21 cellular contexts compared by ENCODE assay signal in the genomic region with DNA sequence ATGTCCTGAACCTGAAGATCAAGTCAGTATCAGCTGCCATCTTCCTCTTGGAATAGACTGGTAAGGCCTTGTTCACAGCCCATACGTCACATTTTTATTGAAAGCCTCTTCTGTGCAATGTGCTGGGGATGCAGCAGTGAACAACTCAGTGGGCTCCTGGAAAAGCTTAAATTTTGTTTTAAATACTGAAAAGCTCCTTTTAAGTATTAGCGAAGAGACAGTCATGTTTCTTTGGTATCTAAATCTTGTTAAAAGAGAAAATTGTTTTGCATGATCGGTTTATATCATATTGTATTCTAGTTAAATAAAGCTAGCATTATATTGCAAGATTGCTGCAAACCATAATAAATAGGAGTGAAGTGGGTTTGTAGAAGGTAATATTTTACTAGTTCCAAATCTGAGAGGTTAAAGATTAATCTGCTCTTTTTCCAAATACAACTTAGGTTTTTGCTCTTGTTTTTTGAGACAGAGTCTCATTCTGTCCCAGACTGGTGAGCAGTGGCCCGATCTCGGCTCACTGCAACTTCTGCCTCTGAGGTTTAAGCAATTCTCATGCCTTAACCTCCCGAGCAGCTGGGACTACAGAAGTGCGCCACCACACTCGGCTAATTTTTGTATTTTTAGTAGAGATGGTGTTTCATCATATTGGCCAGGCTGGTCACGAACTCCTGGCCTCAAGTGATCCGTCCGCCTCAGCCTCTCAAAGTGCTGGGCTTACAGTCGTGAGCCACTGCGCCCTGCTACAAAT. TPM values are rescaled to one million over a fixed set of nuclear protein-coding genes. Genes with fewer than 3 reads are reported as not detected.
DNase-seq lines count a peak whose midpoint lies in the region; ATAC-seq, FAIRE-seq and TF ChIP-seq lines count a peak whose summit lies in the region.
"Had no signal": no experiment of that assay in that cellular context is flagged by ENCODE, and none has a peak within 500 bp of the region (broad histone marks: within the 10 kb centered on the region; RNA-seq: fewer than 3 reads in every experiment).

No MANE protein-coding gene starts in this region.

- CTCF ChIA-PET in activated CD8-positive, alpha-beta T cell treated with anti-CD3 and anti-CD28 coated beads, Interleukin-2, amount 10 ng/mL, durations not matched to agents 7 days and 5 days (lab: Charles Lee): interaction anchor here (1.0 to 2.5 kb wide), 3 partner anchors 8 to 153 kb away, joined by 3 to 10 read pairs (median 4); no protein-coding TSS in a partner anchor
- CTCF ChIA-PET in activated CD8-positive, alpha-beta T cell treated with anti-CD3 and anti-CD28 coated beads for 36 hours (lab: Charles Lee): interaction anchor here (2.1 kb wide), 1 partner anchor 32 kb away, joined by 10 read pairs; no protein-coding TSS in a partner anchor
- CTCF ChIA-PET in HepG2 (lab: Yijun Ruan, JAX; ENCODE audit: low intra/inter-chr PET ratio, low total read pairs): no interaction called here

- TF ChIP-seq RAD21 in HepG2 (CRISPR knock-in tag; IDR thresholded peaks at IDR 0.05): 0 out of 2 replicates have a peak, but pooled peaks have one; percentile 7

- POLR2A ChIA-PET in activated CD8-positive, alpha-beta T cell treated with anti-CD3 and anti-CD28 coated beads, Interleukin-2, amount 10 ng/mL, durations not matched to agents 7 days and 5 days (lab: Charles Lee): no interaction called here
- POLR2A ChIA-PET in activated CD8-positive, alpha-beta T cell treated with anti-CD3 and anti-CD28 coated beads for 36 hours (lab: Charles Lee): interaction anchor here (0.7 to 1.6 kb wide), 2 partner anchors 12 to 424 kb away, joined by 3 to 5 read pairs; no protein-coding TSS in a partner anchor
- POLR2A ChIA-PET in HepG2 (lab: Yijun Ruan, JAX): interaction anchor here (1.1 to 2.0 kb wide), 3 partner anchors 29 to 574 kb away, joined by 4 to 6 read pairs (median 5); no protein-coding TSS in a partner anchor

- H3K36me3 ChIP-seq in HepG2 (replicated peaks in 1 of 2; ENCODE audit: control insufficient read depth in 1 of 2, insufficient read depth in 2 of 2, low read length in 2 of 2): no peaks in the 10 kb centered on the region
- H3K36me3 ChIP-seq: gastrocnemius medialis had no signal

- H3K4me1 ChIP-seq in HepG2 (ENCODE audit: insufficient read depth, low read length): peaks cover 87% of the 10 kb centered on the region

- no peaks in the 10 kb centered on the region for H3K9me3 Mint-ChIP-seq in activated CD8-positive, alpha-beta T cell treated with anti-CD3 and anti-CD28 coated beads, Interleukin-2, amount 10 ng/mL, durations not matched to agents 7 days and 5 days (ENCODE audit: insufficient read depth)
- H3K9me3 Mint-ChIP-seq in activated CD8-positive, alpha-beta T cell treated with anti-CD3 and anti-CD28 coated beads for 36 hours: no peaks in the 10 kb centered on the region
- no peaks in the 10 kb centered on the region for H3K9me3 Mint-ChIP-seq in stimulated activated memory B cell treated with anti-CD40 and anti-IgM and Interleukin-4, amounts not matched to agents 10 μg/mL and 1 μg/mL and 100 μg/mL, for 72 hours

- no peak overlapping the region for H3K27ac Mint-ChIP-seq in activated CD8-positive, alpha-beta T cell treated with anti-CD3 and anti-CD28 coated beads, Interleukin-2, amount 10 ng/mL, durations not matched to agents 7 days and 5 days
- H3K27ac Mint-ChIP-seq in activated CD8-positive, alpha-beta T cell treated with anti-CD3 and anti-CD28 coated beads for 36 hours: no peak overlapping the region
- H3K27ac Mint-ChIP-seq in T-helper 17 cell: no peak overlapping the region
- peak overlapping the region; percentile 92 for H3K27ac Mint-ChIP-seq in stimulated activated memory B cell treated with anti-CD40 and anti-IgM and Interleukin-4, amounts not matched to agents 10 μg/mL and 1 μg/mL and 100 μg/mL, for 72 hours

- peaks cover 11% of the 10 kb centered on the region for H3K4me1 Mint-ChIP-seq in activated CD8-positive, alpha-beta T cell treated with anti-CD3 and anti-CD28 coated beads, Interleukin-2, amount 10 ng/mL, durations not matched to agents 7 days and 5 days (ENCODE audit: low read depth)
- peaks cover 13% of the 10 kb centered on the region for H3K4me1 Mint-ChIP-seq in activated CD8-positive, alpha-beta T cell treated with anti-CD3 and anti-CD28 coated beads for 36 hours (ENCODE audit: low read depth)
- H3K4me1 Mint-ChIP-seq in T-helper 17 cell: peaks cover 19% of the 10 kb centered on the region
- peaks cover 15% of the 10 kb centered on the region for H3K4me1 Mint-ChIP-seq in stimulated activated memory B cell treated with anti-CD40 and anti-IgM and Interleukin-4, amounts not matched to agents 10 μg/mL and 1 μg/mL and 100 μg/mL, for 72 hours

- no peak for TF ChIP-seq CTCF in activated CD8-positive, alpha-beta T cell treated with anti-CD3 and anti-CD28 coated beads for 36 hours (IDR thresholded peaks at IDR 0.05)
- 0 out of 2 replicates have a peak, but pooled peaks have one; percentile 16 for TF ChIP-seq CTCF in HepG2 (CRISPR knock-in tag; IDR thresholded peaks at IDR 0.05)
- TF ChIP-seq CTCF in D721Med (IDR thresholded peaks at IDR 0.05; ENCODE audit: insufficient read depth, missing control alignments): no peak

- no peak for DNase-seq in activated CD8-positive, alpha-beta T cell treated with anti-CD3 and anti-CD28 coated beads, Interleukin-2, amount 10 ng/mL, durations not matched to agents 7 days and 5 days
- DNase-seq in activated CD8-positive, alpha-beta T cell treated with anti-CD3 and anti-CD28 coated beads for 36 hours: no peak
- DNase-seq in T-helper 17 cell: no peak
- peak; percentile 39 for DNase-seq in HepG2 (ENCODE audit: low spot score)
- no peak for DNase-seq in activated CD4-positive, alpha-beta T cell treated with anti-CD3 and anti-CD28 coated beads for 48 hours
- no peak for DNase-seq in D721Med (ENCODE audit: insufficient read length, low spot score)
- DNase-seq: activated CD8-positive, alpha-beta memory T cell treated with anti-CD3 and anti-CD28 coated beads, Interleukin-2, amount 50 U/mL, for 48 hours; COR-L47; gastrocnemius medialis; GF-D8; NCI-H510A; stimulated activated CD4-positive, alpha-beta T cell treated with anti-CD3 and anti-CD28 coated beads, Interleukin-15, amount 100 ng/mL, for 24 hours; substantia nigra; WERI-Rb-1 had no signal

- H3K4me3 ChIP-seq in HepG2 (replicated peaks in 1 of 3; ENCODE audit: insufficient read depth in 1 of 3, low read depth in 2 of 3, low read length in 3 of 3): peak overlapping the region in 2 of 3 experiments; percentile 13 to 27; a peak in 2 of 6 replicates
- H3K4me3 ChIP-seq: K562 had no signal

- TF ChIP-seq POLR2A in HepG2 (IDR thresholded peaks at IDR 0.05; ENCODE audit: insufficient read depth in 1 of 2, low read depth in 2 of 2, low read length in 2 of 2): peak; percentile 50 to 79; a peak in 3 of 4 replicates

- peaks cover 30% of the 10 kb centered on the region for H3K27me3 Mint-ChIP-seq in activated CD8-positive, alpha-beta T cell treated with anti-CD3 and anti-CD28 coated beads, Interleukin-2, amount 10 ng/mL, durations not matched to agents 7 days and 5 days (ENCODE audit: low read depth)
- peaks cover 5% of the 10 kb centered on the region for H3K27me3 Mint-ChIP-seq in activated CD8-positive, alpha-beta T cell treated with anti-CD3 and anti-CD28 coated beads for 36 hours
- H3K27me3 Mint-ChIP-seq in T-helper 17 cell: peaks cover 20% of the 10 kb centered on the region
- no peaks in the 10 kb centered on the region for H3K27me3 Mint-ChIP-seq in stimulated activated memory B cell treated with anti-CD40 and anti-IgM and Interleukin-4, amounts not matched to agents 10 μg/mL and 1 μg/mL and 100 μg/mL, for 72 hours

- TF ChIP-seq EP300 in HepG2 (IDR thresholded peaks at IDR 0.05; ENCODE audit: low read depth in 2 of 2, low read length in 2 of 2): no peak
- TF ChIP-seq EP300 in HepG2 (CRISPR knock-in tag; IDR thresholded peaks at IDR 0.05; ENCODE audit: borderline replicate concordance): no peak

- intact Hi-C loops in activated CD8-positive, alpha-beta T cell treated with anti-CD3 and anti-CD28 coated beads for 36 hours (cut with micrococcal nuclease): no loop called here
- intact Hi-C loops in HepG2 (cut with micrococcal nuclease; ENCODE audit: unreplicated experiment): loop anchor here (1.0 to 2.0 kb wide), 2 partner anchors 29 to 39 kb away; no protein-coding TSS in a partner anchor

- H4K20me1 ChIP-seq in HepG2 (ENCODE audit: insufficient read depth, low read length): no peaks in the 10 kb centered on the region

- peak overlapping the region; percentile 89 for H3K4me3 Mint-ChIP-seq in activated CD8-positive, alpha-beta T cell treated with anti-CD3 and anti-CD28 coated beads, Interleukin-2, amount 10 ng/mL, durations not matched to agents 7 days and 5 days
- no peak overlapping the region for H3K4me3 Mint-ChIP-seq in activated CD8-positive, alpha-beta T cell treated with anti-CD3 and anti-CD28 coated beads for 36 hours
- H3K4me3 Mint-ChIP-seq in T-helper 17 cell: peak overlapping the region; percentile 99
- H3K4me3 Mint-ChIP-seq in stimulated activated memory B cell treated with anti-CD40 and anti-IgM and Interleukin-4, amounts not matched to agents 10 μg/mL and 1 μg/mL and 100 μg/mL, for 72 hours: peak overlapping the region; percentile 93

- H3K4me2 ChIP-seq in HepG2 (ENCODE audit: low read depth, low read length): peak overlapping the region; percentile 86

- 34% methylated on average over 13 of the region's 13 CpGs for WGBS in HepG2 (ENCODE audit: low lambda C conversion rate)

- no peaks in the 10 kb centered on the region for H3K79me2 ChIP-seq in HepG2 (ENCODE audit: insufficient read depth, low read length)

- H3K9me3 ChIP-seq in T-helper 17 cell (ENCODE audit: control insufficient read depth, low read length, poor library complexity, severe bottlenecking) (no peaks in the 10 kb centered on the region), HepG2 (ENCODE audit: low read length) (no peaks in the 10 kb centered on the region)
- H3K9me3 ChIP-seq: gastrocnemius medialis had no signal

- BruUV-seq in HepG2 (replicated peaks; lab: Mats Ljungman, UMichigan): no TSS peak

- no peaks in the 10 kb centered on the region for H3K27me3 ChIP-seq in HepG2 (ENCODE audit: control insufficient read depth in 1 of 2, insufficient read depth in 2 of 2, low read length in 2 of 2)
- H3K27me3 ChIP-seq: gastrocnemius medialis had no signal

- FAIRE-seq in HepG2 (lab: Jason Lieb, UNC) (no peak), D721Med (lab: Jason Lieb, UNC) (no peak)
- FAIRE-seq: A204.1, endothelial cell of umbilical vein, islet of Langerhans, K562 had no signal

- no peak for ATAC-seq in activated CD8-positive, alpha-beta T cell treated with anti-CD3 and anti-CD28 coated beads, Interleukin-2, amount 10 ng/mL, durations not matched to agents 7 days and 5 days
- no peak for ATAC-seq in activated CD8-positive, alpha-beta T cell treated with anti-CD3 and anti-CD28 coated beads for 36 hours
- no peak for ATAC-seq in T-helper 17 cell
- ATAC-seq in HepG2: no peak
- no peak for ATAC-seq in stimulated activated memory B cell treated with anti-CD40 and anti-IgM and Interleukin-4, amounts not matched to agents 10 μg/mL and 1 μg/mL and 100 μg/mL, for 72 hours
- ATAC-seq in SK-N-SH treated with all-trans-retinoic acid at 6 μM for 48 hours: no peak
- ATAC-seq: gastrocnemius medialis, K562 had no signal

- H3K36me3 Mint-ChIP-seq in activated CD8-positive, alpha-beta T cell treated with anti-CD3 and anti-CD28 coated beads, Interleukin-2, amount 10 ng/mL, durations not matched to agents 7 days and 5 days (ENCODE audit: low read depth): peaks cover 4% of the 10 kb centered on the region
- no peaks in the 10 kb centered on the region for H3K36me3 Mint-ChIP-seq in activated CD8-positive, alpha-beta T cell treated with anti-CD3 and anti-CD28 coated beads for 36 hours (ENCODE audit: low read depth)
- H3K36me3 Mint-ChIP-seq in T-helper 17 cell (ENCODE audit: low read depth): peaks cover 3% of the 10 kb centered on the region
- H3K36me3 Mint-ChIP-seq in stimulated activated memory B cell treated with anti-CD40 and anti-IgM and Interleukin-4, amounts not matched to agents 10 μg/mL and 1 μg/mL and 100 μg/mL, for 72 hours: no peaks in the 10 kb centered on the region

- H2AFZ ChIP-seq in HepG2 (ENCODE audit: low read length): no peak overlapping the region

- in situ Hi-C loops in HepG2 (cut with HindIII; ENCODE audit: extremely low pct_ligation_motif_present, low pct_unique_long_range_greater_than_20kb): no loop called here

- peak overlapping the region; percentile 98 for H3K27ac ChIP-seq in HepG2 (ENCODE audit: extremely low read length, insufficient read depth, low read length)
- H3K27ac ChIP-seq: SK-N-MC, WERI-Rb-1 had no signal

- peak overlapping the region; percentile 92 for H3K9ac ChIP-seq in HepG2 (ENCODE audit: insufficient read depth, low read depth, low read length)

RNA-seq across cellular contexts. Expression of a gene that starts 1.6 kb away (rescaled TPM):
- total RNA-seq in activated CD8-positive, alpha-beta T cell treated with anti-CD3 and anti-CD28 coated beads, Interleukin-2, amount 10 ng/mL, durations not matched to agents 7 days and 5 days: 1 to 10 TPM; 1.9 to 2.2 TPM
- total RNA-seq in activated CD8-positive, alpha-beta T cell treated with anti-CD3 and anti-CD28 coated beads for 36 hours: 1 to 10 TPM; 1.4 to 2.6 TPM
- total RNA-seq in T-helper 17 cell: 1 to 10 TPM; 1.8 to 3.4 TPM
- 4.7 and 8.9 TPM in 2 replicates for total RNA-seq in HepG2 (2016; rRNA removed; fragmentation: Illumina TruSeq; extraction: Trizol)
- total RNA-seq in HepG2 (2016; cell fraction: cytosol; rRNA removed; fragmentation: Illumina TruSeq; extraction: Trizol; ENCODE audit: low read depth): 15.2 and 18.1 TPM in 2 replicates
- total RNA-seq in HepG2 (2016; cell fraction: insoluble cytoplasmic fraction; rRNA removed; fragmentation: Illumina TruSeq; extraction: Trizol): 5.3 and 9.6 TPM in 2 replicates
- total RNA-seq in HepG2 (2016; cell fraction: membrane; rRNA removed; fragmentation: Illumina TruSeq; extraction: Trizol): 6.2 and 8.7 TPM in 2 replicates
- total RNA-seq in HepG2 (2016; cell fraction: nucleus; rRNA removed; fragmentation: Illumina TruSeq; extraction: Trizol): 19.6 and 19.9 TPM in 2 replicates
- polyA plus RNA-seq in HepG2 (2011; rRNA removed): 1.9 and 2.3 TPM in 2 replicates
- 0.59 and 0.99 TPM in 2 replicates for polyA plus RNA-seq in HepG2 (2011; cell fraction: cytosol; rRNA removed)
- polyA plus RNA-seq in HepG2 (2011; cell fraction: nucleus; rRNA removed): 1.8 and 2.1 TPM in 2 replicates
- polyA plus RNA-seq in HepG2 (2012): 2.1 and 2.7 TPM in 2 replicates
- 0.79 and 0.85 TPM in 2 replicates for polyA plus RNA-seq in HepG2 (2016; cell fraction: cytosol; fragmentation: Illumina TruSeq; extraction: Trizol; ENCODE audit: low read depth)
- polyA plus RNA-seq in HepG2 (2016; cell fraction: insoluble cytoplasmic fraction; fragmentation: Illumina TruSeq; extraction: Trizol; ENCODE audit: low read depth): 3.2 and 3.5 TPM in 2 replicates
- 1.1 and 1.6 TPM in 2 replicates for polyA plus RNA-seq in HepG2 (2016; cell fraction: membrane; fragmentation: Illumina TruSeq; extraction: Trizol; ENCODE audit: low read depth)
- 16.4 and 18.5 TPM in 2 replicates for polyA plus RNA-seq in HepG2 (2016; cell fraction: nucleus; fragmentation: Illumina TruSeq; extraction: Trizol; ENCODE audit: insufficient read depth, low read depth)
- polyA minus RNA-seq in HepG2 (2011; rRNA and poly(A)+ RNA removed; ENCODE audit: low replicate concordance): 0.40 and 0.84 TPM in 2 replicates
- 1.8 and 2.2 TPM in 2 replicates for polyA minus RNA-seq in HepG2 (2011; cell fraction: cytosol; rRNA and poly(A)+ RNA removed)
- polyA minus RNA-seq in HepG2 (2011; cell fraction: nucleus; rRNA and poly(A)+ RNA removed): 13.8 and 14.3 TPM in 2 replicates
